ENCODE assay signal across 8 cellular contexts in the genomic region with DNA sequence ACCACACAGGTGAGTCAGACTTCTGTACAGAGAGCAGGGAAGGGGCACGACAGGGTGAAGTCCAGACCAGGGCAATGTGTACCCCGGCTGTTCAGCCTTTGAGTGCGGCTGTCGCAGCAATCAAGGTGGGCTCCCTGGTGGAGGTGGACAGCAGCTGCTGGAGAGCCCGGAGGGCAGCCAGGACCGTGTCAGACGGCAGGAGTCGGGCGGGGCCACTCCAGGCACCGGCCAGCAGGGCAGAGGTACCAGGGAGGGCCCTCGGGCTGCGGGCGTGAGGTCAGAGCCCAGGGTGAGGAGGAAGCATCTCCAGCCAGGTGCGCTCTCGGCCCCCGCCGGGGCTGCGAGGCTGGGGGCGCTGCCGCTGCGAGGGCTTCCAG. TPM values are rescaled to one million over a fixed set of nuclear protein-coding genes. Genes with fewer than 3 reads are reported as not detected.
A peak's percentile ranks its signal among the peaks of the same experiment; 100 is the strongest.
DNase-seq lines count a peak whose midpoint lies in the region; ATAC-seq and TF ChIP-seq lines count a peak whose summit lies in the region.

No MANE protein-coding gene starts in this region.

- H3K4me1 Mint-ChIP-seq in activated naive CD8-positive, alpha-beta T cell treated with anti-CD3 and anti-CD28 coated beads, Interleukin-2, amount 10 ng/mL, durations not matched to agents 7 days and 5 days: peaks cover 13% of the 10 kb centered on the region
- H3K4me1 Mint-ChIP-seq in stimulated activated effector memory CD8-positive, alpha-beta T cell treated with anti-CD3 and anti-CD28 coated beads, Interleukin-12 subunit alpha, Interleukin-12 subunit beta, amount 100 ng/mL, for 72 hours: peaks cover 25% of the 10 kb centered on the region

- POLR2A ChIA-PET in activated naive CD8-positive, alpha-beta T cell treated with anti-CD3 and anti-CD28 coated beads, Interleukin-2, amount 10 ng/mL, durations not matched to agents 7 days and 5 days (lab: Charles Lee): interaction anchor here (0.6 to 4.7 kb wide), 9 partner anchors 11 to 231 kb away, joined by 3 to 50 read pairs (median 4); no protein-coding TSS in a partner anchor

- no peaks in the 10 kb centered on the region for H3K27me3 Mint-ChIP-seq in activated naive CD8-positive, alpha-beta T cell treated with anti-CD3 and anti-CD28 coated beads, Interleukin-2, amount 10 ng/mL, durations not matched to agents 7 days and 5 days

- peak overlapping the region; percentile 82 for H3K4me3 ChIP-seq in iPS-15b (ENCODE audit: low read depth, low read length)

- peak; percentile 44 for DNase-seq in SIG-M5 treated with dmso at 0.1 percent for 504 hours (lab: John Stamatoyannopoulos, UW; ENCODE audit: unreplicated experiment)
- DNase-seq in SIG-M5 (lab: John Stamatoyannopoulos, UW): no peak
- DNase-seq in HT-29 (ENCODE audit: low spot score): peak; percentile 62
- no peak for DNase-seq in activated naive CD8-positive, alpha-beta T cell treated with anti-CD3 and anti-CD28 coated beads, Interleukin-2, amount 10 ng/mL, durations not matched to agents 7 days and 5 days
- peak in 1 of 2 donors; percentile 81 for DNase-seq in stimulated activated effector memory CD8-positive, alpha-beta T cell treated with anti-CD3 and anti-CD28 coated beads, Interleukin-12 subunit alpha, Interleukin-12 subunit beta, amount 100 ng/mL, for 72 hours (ENCODE audit: low spot score in 2 of 2)
- no peak for DNase-seq in NCI-H2029 treated with DMSO at 0.1 percent for 48 hours (lab: John Stamatoyannopoulos, UW)
- no peak for DNase-seq in GM10266 (ENCODE audit: extremely low spot score)

- H3K9ac ChIP-seq in iPS-15b (ENCODE audit: low read depth, low read length): peak overlapping the region; percentile 56

- no peaks in the 10 kb centered on the region for H3K27me3 ChIP-seq in iPS-15b (ENCODE audit: control insufficient read depth, insufficient read depth, low read length)

- H3K9me3 ChIP-seq in iPS-15b (ENCODE audit: control insufficient read depth, insufficient read depth, low read length): no peaks in the 10 kb centered on the region

- H3K36me3 Mint-ChIP-seq in activated naive CD8-positive, alpha-beta T cell treated with anti-CD3 and anti-CD28 coated beads, Interleukin-2, amount 10 ng/mL, durations not matched to agents 7 days and 5 days: peaks cover 10% of the 10 kb centered on the region
- H3K36me3 Mint-ChIP-seq in stimulated activated effector memory CD8-positive, alpha-beta T cell treated with anti-CD3 and anti-CD28 coated beads, Interleukin-12 subunit alpha, Interleukin-12 subunit beta, amount 100 ng/mL, for 72 hours: peaks cover 37% of the 10 kb centered on the region

- no peaks in the 10 kb centered on the region for H3K4me1 ChIP-seq in iPS-15b (ENCODE audit: control insufficient read depth, insufficient read depth, low read length)

- peaks cover 21% of the 10 kb centered on the region for H3K36me3 ChIP-seq in iPS-15b (ENCODE audit: control insufficient read depth, insufficient read depth, low read length)

- H3K4me3 Mint-ChIP-seq in activated naive CD8-positive, alpha-beta T cell treated with anti-CD3 and anti-CD28 coated beads, Interleukin-2, amount 10 ng/mL, durations not matched to agents 7 days and 5 days: peak overlapping the region; percentile 77
- H3K4me3 Mint-ChIP-seq in stimulated activated effector memory CD8-positive, alpha-beta T cell treated with anti-CD3 and anti-CD28 coated beads, Interleukin-12 subunit alpha, Interleukin-12 subunit beta, amount 100 ng/mL, for 72 hours: peak overlapping the region; percentile 79

- no peak for TF ChIP-seq CTCF in GM10266 (IDR thresholded peaks at IDR 0.05; ENCODE audit: control insufficient read depth, insufficient read depth, low read depth, missing control alignments)

- peak overlapping the region; percentile 85 for H3K27ac Mint-ChIP-seq in activated naive CD8-positive, alpha-beta T cell treated with anti-CD3 and anti-CD28 coated beads, Interleukin-2, amount 10 ng/mL, durations not matched to agents 7 days and 5 days
- peak overlapping the region; percentile 90 for H3K27ac Mint-ChIP-seq in stimulated activated effector memory CD8-positive, alpha-beta T cell treated with anti-CD3 and anti-CD28 coated beads, Interleukin-12 subunit alpha, Interleukin-12 subunit beta, amount 100 ng/mL, for 72 hours

- no peaks in the 10 kb centered on the region for H3K9me3 Mint-ChIP-seq in activated naive CD8-positive, alpha-beta T cell treated with anti-CD3 and anti-CD28 coated beads, Interleukin-2, amount 10 ng/mL, durations not matched to agents 7 days and 5 days
- no peaks in the 10 kb centered on the region for H3K9me3 Mint-ChIP-seq in stimulated activated effector memory CD8-positive, alpha-beta T cell treated with anti-CD3 and anti-CD28 coated beads, Interleukin-12 subunit alpha, Interleukin-12 subunit beta, amount 100 ng/mL, for 72 hours

- ATAC-seq in activated naive CD8-positive, alpha-beta T cell treated with anti-CD3 and anti-CD28 coated beads, Interleukin-2, amount 10 ng/mL, durations not matched to agents 7 days and 5 days (ENCODE audit: low read depth): no peak
- ATAC-seq in stimulated activated effector memory CD8-positive, alpha-beta T cell treated with anti-CD3 and anti-CD28 coated beads, Interleukin-12 subunit alpha, Interleukin-12 subunit beta, amount 100 ng/mL, for 72 hours: peak; percentile 11

RNA-seq across cellular contexts. Expression of a gene that starts 0.8 kb away (rescaled TPM):
- 161 and 183 TPM in 2 replicates for total RNA-seq in HT-29 (2014; rRNA removed; shearing (Covaris generic))
- total RNA-seq in activated naive CD8-positive, alpha-beta T cell treated with anti-CD3 and anti-CD28 coated beads, Interleukin-2, amount 10 ng/mL, durations not matched to agents 7 days and 5 days: 10 to 100 TPM; 44.3 to 48.5 TPM

RNA-seq across cellular contexts. Expression of a gene that starts 41.3 kb away (rescaled TPM):
- total RNA-seq in HT-29 (2014; rRNA removed; shearing (Covaris generic)): 70.4 and 75.0 TPM in 2 replicates
- 10 to 100 TPM; 40.3 to 41.0 TPM for total RNA-seq in activated naive CD8-positive, alpha-beta T cell treated with anti-CD3 and anti-CD28 coated beads, Interleukin-2, amount 10 ng/mL, durations not matched to agents 7 days and 5 days

RNA-seq across cellular contexts. Expression of a gene that starts 41.5 kb away (rescaled TPM):
- 17.9 and 27.1 TPM in 2 replicates for total RNA-seq in HT-29 (2014; rRNA removed; shearing (Covaris generic))
- 10 to 100 TPM; 18.0 to 20.2 TPM for total RNA-seq in activated naive CD8-positive, alpha-beta T cell treated with anti-CD3 and anti-CD28 coated beads, Interleukin-2, amount 10 ng/mL, durations not matched to agents 7 days and 5 days

RNA-seq across cellular contexts. Expression of a gene that starts 52.8 kb away (rescaled TPM):
- 0.03 and 0.13 TPM in 2 replicates for total RNA-seq in HT-29 (2014; rRNA removed; shearing (Covaris generic))
- total RNA-seq in activated naive CD8-positive, alpha-beta T cell treated with anti-CD3 and anti-CD28 coated beads, Interleukin-2, amount 10 ng/mL, durations not matched to agents 7 days and 5 days: not detected

Comparison
In these comparisons a context has a peak if more than half of its experiments do, and no peak if none do; other contexts are left out.
1. DNase-seq: peak in SIG-M5 treated with dmso at 0.1 percent for 504 hours (single experiment) and HT-29 (single experiment); none in SIG-M5 (single experiment), activated naive CD8-positive, alpha-beta T cell treated with anti-CD3 and anti-CD28 coated beads, Interleukin-2, amount 10 ng/mL, durations not matched to agents 7 days and 5 days (single experiment), NCI-H2029 treated with DMSO at 0.1 percent for 48 hours (single experiment) and GM10266 (single experiment).